ENCODE assay signal across 28 cellular contexts in genomic region chr15:63874616-63875015, GRCh38.
"Had no signal": no experiment of that assay in that cellular context is flagged by ENCODE, and none has a peak within 500 bp of the region (broad histone marks: within the 10 kb centered on the region; RNA-seq: fewer than 3 reads in every experiment).

No MANE protein-coding gene starts in this region.

- H3K4me2 ChIP-seq: hepatocyte had no signal

- H3K27me3 ChIP-seq: esophagus muscularis mucosa, foreskin keratinocyte, gastroesophageal sphincter, heart left ventricle, hepatocyte, neutrophil, pancreas, right lobe of liver, stomach, testis, tibial artery, upper lobe of left lung, uterus had no signal

- H3K4me3 ChIP-seq: esophagus muscularis mucosa, gastroesophageal sphincter, heart left ventricle, hepatocyte, lower lobe of right lung, mucosa of descending colon, pancreas, right lobe of liver, stomach, testis, tibial artery, upper lobe of left lung, uterus had no signal

- H2AFZ ChIP-seq: hepatocyte had no signal

- H3K27ac ChIP-seq: epithelial cell of prostate, esophagus muscularis mucosa, foreskin keratinocyte, gastroesophageal sphincter, hepatocyte, lower lobe of right lung, neutrophil, pancreas, right lobe of liver, stomach, testis, tibial artery, upper lobe of left lung, uterus had no signal

- H3K4me1 ChIP-seq: esophagus muscularis mucosa, foreskin keratinocyte, gastroesophageal sphincter, lower lobe of right lung, pancreas, right lobe of liver, stomach, testis, tibial artery, upper lobe of left lung, uterus had no signal

- H3K9me3 ChIP-seq: esophagus muscularis mucosa, heart left ventricle, lower lobe of right lung, mucosa of descending colon, neutrophil, pancreas, right lobe of liver, stomach, testis, tibial artery, upper lobe of left lung, uterus had no signal

- H3K79me2 ChIP-seq: hepatocyte had no signal

- H3K36me3 ChIP-seq: esophagus muscularis mucosa, gastroesophageal sphincter, heart left ventricle, lower lobe of right lung, neutrophil, pancreas, right lobe of liver, stomach, tibial artery, upper lobe of left lung, uterus had no signal

- DNase-seq: cortex of kidney; heart left ventricle; kidney glomerular epithelial cell; left colon; left ventricle myocardium superior; lower lobe of right lung; mucosa of descending colon; naive B cell; pancreas; small intestine; stimulated activated CD4-positive, alpha-beta T cell treated with anti-CD3 and anti-CD28 coated beads, Interleukin-12 subunit alpha, Interleukin-12 subunit beta, amount 100 ng/mL, for 4 hours; stimulated activated CD4-positive, alpha-beta T cell treated with anti-CD3 and anti-CD28 coated beads, Interleukin-1b, Interleukin-23, amount 100 ng/mL, for 48 hours; stimulated activated CD4-positive, alpha-beta T cell treated with anti-CD3 and anti-CD28 coated beads, Interleukin-4, amount 100 ng/mL, for 1 hour; stimulated activated CD8-positive, alpha-beta memory T cell treated with anti-CD3 and anti-CD28 coated beads, Interleukin-4, amount 100 ng/mL, for 48 hours; stimulated activated naive CD4-positive, alpha-beta T cell; stomach; testis; tibial artery; upper lobe of left lung; uterus had no signal

- ATAC-seq: foreskin keratinocyte; gastroesophageal sphincter; heart left ventricle; left colon; left ventricle myocardium superior; lower lobe of right lung; mucosa of descending colon; natural killer cell treated with Interleukin-12 subunit alpha and Interleukin-12 subunit beta and Interleukin-15 and Interleukin-18, amount 100 ng/mL, for 72 hours; pancreas; right lobe of liver had no signal
